In the genomic region with DNA sequence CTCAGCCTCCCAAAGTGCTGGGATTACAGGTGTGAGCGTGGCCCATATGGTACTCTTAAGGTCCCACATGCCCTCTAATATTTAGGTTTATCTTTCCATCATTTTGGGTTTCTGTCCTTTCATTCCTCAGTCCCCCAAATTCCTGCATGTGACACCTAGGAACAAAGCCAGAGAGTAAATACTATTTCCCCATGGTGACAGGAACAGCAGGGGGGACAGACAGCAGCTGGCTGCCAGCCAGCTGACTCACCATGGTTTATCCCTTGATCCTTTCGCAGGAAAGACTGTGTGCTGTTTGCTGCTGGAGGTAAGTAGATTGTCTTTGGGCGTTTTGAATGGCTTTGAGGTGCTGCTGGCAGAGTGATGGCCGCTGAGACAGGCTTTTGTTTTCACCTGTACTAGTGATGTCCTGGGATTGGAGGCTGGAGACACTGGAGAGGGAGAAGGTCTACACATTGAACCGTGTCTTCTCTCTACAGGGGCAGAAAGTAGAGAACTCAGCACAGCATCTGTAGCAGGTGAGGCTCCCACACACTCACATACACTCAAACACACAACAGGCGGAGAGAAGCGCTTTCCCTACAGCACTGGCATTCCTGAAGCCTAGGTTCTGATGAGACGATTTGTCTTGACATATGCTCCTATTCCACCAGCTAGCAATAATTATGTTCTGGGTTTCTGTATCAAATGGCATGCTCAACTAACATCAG, we compare ENCODE assay signal across 11 cellular contexts.
DNase-seq lines count a peak whose midpoint lies in the region; ATAC-seq and TF ChIP-seq lines count a peak whose summit lies in the region.
"Had no signal": no experiment of that assay in that cellular context is flagged by ENCODE, and none has a peak within 500 bp of the region (broad histone marks: within the 10 kb centered on the region; RNA-seq: fewer than 3 reads in every experiment).

No MANE protein-coding gene starts in this region.

- POLR2A ChIA-PET in PC-9 (lab: Charles Lee; ENCODE audit: unreplicated experiment): interaction anchor here (0.5 to 0.7 kb wide), 2 partner anchors 53 to 157 kb away, joined by 3 to 4 read pairs; no protein-coding TSS in a partner anchor

- no peak overlapping the region for H2AFZ ChIP-seq in PC-9

- peak overlapping the region; percentile 27; the same call in 1 of the 2 replicates for H3K4me2 ChIP-seq in PC-9

- H4K20me1 ChIP-seq in PC-9 (ENCODE audit: insufficient read depth): 0 out of 2 replicates have a peak, but pooled peaks cover 7% of the 10 kb centered on the region

- H3K27ac ChIP-seq in PC-9: no peak overlapping the region

- BruUV-seq in PC-9 (replicated peaks; lab: Mats Ljungman, UMichigan): no TSS peak

- H3K4me1 ChIP-seq in PC-9 (replicated peaks; ENCODE audit: insufficient read depth): peaks cover 16% of the 10 kb centered on the region

- CTCF ChIA-PET in PC-9 (lab: Charles Lee): interaction anchor here (0.7 kb wide), 1 partner anchor 86 kb away, joined by 4 read pairs; no protein-coding TSS in a partner anchor

- TF ChIP-seq CTCF in PC-9 (conservative IDR thresholded peaks at IDR 0.05): no peak

- no peaks in the 10 kb centered on the region for H3K36me3 ChIP-seq in PC-9 (ENCODE audit: low read depth)

- in situ Hi-C loops in G401 (cut with HindIII; ENCODE audit: low sequenced_read_pairs): no loop called here

- peaks cover 5% of the 10 kb centered on the region; the same call in 1 of the 2 replicates for H3F3A ChIP-seq in PC-9 (ENCODE audit: insufficient read depth, low read depth)

- intact Hi-C loops in PC-9 (cut with micrococcal nuclease; ENCODE audit: unreplicated experiment): loop anchor here (1.0 kb wide), 1 partner anchor 53 kb away; no protein-coding TSS in a partner anchor

- ATAC-seq in GM21717 (IDR thresholded peaks at IDR 0.05; ENCODE audit: unreplicated experiment) (no peak), HG03520 (IDR thresholded peaks at IDR 0.05; ENCODE audit: unreplicated experiment) (no peak)
- ATAC-seq: left colon had no signal

- no peaks in the 10 kb centered on the region for H3K9me3 ChIP-seq in PC-9 (ENCODE audit: insufficient read depth, low read depth)

- H3K9me2 ChIP-seq in PC-9 (ENCODE audit: insufficient read depth): no peaks in the 10 kb centered on the region

- no peaks in the 10 kb centered on the region for H3K27me3 ChIP-seq in PC-9 (ENCODE audit: insufficient read depth, low read depth)

- no peak overlapping the region for H3K4me3 ChIP-seq in PC-9

- DNase-seq in DMS 273 (lab: John Stamatoyannopoulos, UW; ENCODE audit: unreplicated experiment) (peak; percentile 82), M059J (ENCODE audit: low read depth) (peak; percentile 87), PC-9 (peak; percentile 80 to 87), iPS-NIHi7 (ENCODE audit: extremely low spot score) (peak; percentile 67), G401 (ENCODE audit: low spot score) (no peak), globus pallidus (ENCODE audit: low spot score) (no peak)
- DNase-seq: activated CD4-positive, alpha-beta T cell treated with anti-CD3 and anti-CD28 coated beads for 1 hour; left colon; stimulated activated CD4-positive, alpha-beta T cell treated with anti-CD3 and anti-CD28 coated beads, Interleukin-4, amount 100 ng/mL, for 24 hours had no signal

- H3K79me2 ChIP-seq in PC-9 (ENCODE audit: low read depth): no peaks in the 10 kb centered on the region

Comparison
In these comparisons a context has a peak if more than half of its experiments do, and no peak if none do; other contexts are left out.
1. DNase-seq: peak in DMS 273 (single experiment), M059J (single experiment), PC-9 (2 of 2) and iPS-NIHi7 (single experiment); none in G401 (single experiment) and globus pallidus (single experiment).